ENCODE assay signal across 8 cellular contexts in genomic region chr13:98143157-98143553, GRCh38. TPM values are rescaled to one million over a fixed set of nuclear protein-coding genes. Genes with fewer than 3 reads are reported as not detected.
DNase-seq lines count a peak whose midpoint lies in the region; ATAC-seq and TF ChIP-seq lines count a peak whose summit lies in the region.

No MANE protein-coding gene starts in this region.

- WGBS in esophagus muscularis mucosa, result no CpG with 5 or more reads among the region's 66 CpGs
- 2% methylated on average over 7 of the region's 66 CpGs for WGBS in prostate gland

- H3K27ac ChIP-seq in esophagus muscularis mucosa (replicated peaks in 1 of 4) (peak overlapping the region; percentile 71 to 83 (median 73)), prostate gland (peak overlapping the region; percentile 66 to 85)

- H3K4me3 ChIP-seq in esophagus muscularis mucosa (peak overlapping the region; percentile 87 to 94 (median 88)), prostate gland (peak overlapping the region; percentile 82 to 93)

- no peaks in the 10 kb centered on the region for H3K9me3 ChIP-seq in esophagus muscularis mucosa
- no peaks in the 10 kb centered on the region for H3K9me3 ChIP-seq in prostate gland

- no peak for TF ChIP-seq POLR2A in esophagus muscularis mucosa (IDR thresholded peaks at IDR 0.05; ENCODE audit: low read depth)
- no peak for TF ChIP-seq POLR2A in prostate gland (IDR thresholded peaks at IDR 0.05)

- H3K27me3 ChIP-seq in esophagus muscularis mucosa (no peaks in the 10 kb centered on the region), prostate gland (replicated peaks; ENCODE audit: insufficient read depth) (no peaks in the 10 kb centered on the region)

- TF ChIP-seq CTCF in esophagus muscularis mucosa (IDR thresholded peaks at IDR 0.05) (no peak), prostate gland (IDR thresholded peaks at IDR 0.05) (no peak), GM10266 (IDR thresholded peaks at IDR 0.05; ENCODE audit: control insufficient read depth, insufficient read depth, low read depth, missing control alignments) (no peak)

- peaks cover 19 to 31% (median 29%) of the 10 kb centered on the region in 4 donors for H3K4me1 ChIP-seq in esophagus muscularis mucosa
- H3K4me1 ChIP-seq in prostate gland (replicated peaks), result peaks cover 5% of the 10 kb centered on the region

- ATAC-seq in GM19455 (IDR thresholded peaks at IDR 0.05; ENCODE audit: unreplicated experiment), result peak; percentile 39
- ATAC-seq in HG03135 (IDR thresholded peaks at IDR 0.05; ENCODE audit: unreplicated experiment), result peak; percentile 24
- ATAC-seq in HG03045 (IDR thresholded peaks at IDR 0.05; ENCODE audit: unreplicated experiment), result no peak

- no peak for DNase-seq in esophagus muscularis mucosa (ENCODE audit: extremely low spot score)
- no peak for DNase-seq in prostate gland (ENCODE audit: low spot score)
- DNase-seq in stimulated activated CD4-positive, alpha-beta T cell treated with anti-CD3 and anti-CD28 coated beads, Interleukin-4, amount 100 ng/mL, for 24 hours, result no peak
- no peak for DNase-seq in GM10266 (ENCODE audit: extremely low spot score)
- DNase-seq in kidney glomerular epithelial cell (lab: John Stamatoyannopoulos, UW), result no peak

- intact Hi-C loops in esophagus muscularis mucosa (cut with DNase I), result loop anchor here (5.0 to 10.0 kb wide), 3 partner anchors 162 to 292 kb away; no protein-coding TSS in a partner anchor
- intact Hi-C loops in prostate gland (cut with DNase I), result loop anchor here (5.0 to 10.0 kb wide), 3 partner anchors 82 to 529 kb away; no protein-coding TSS in a partner anchor

- TF ChIP-seq EP300 in esophagus muscularis mucosa (IDR thresholded peaks at IDR 0.05), result no peak

- H3K36me3 ChIP-seq in esophagus muscularis mucosa, result no peaks in the 10 kb centered on the region
- no peaks in the 10 kb centered on the region for H3K36me3 ChIP-seq in prostate gland

RNA-seq across cellular contexts. Expression of gene FARP1, which starts 0.3 kb away (rescaled TPM):
- total RNA-seq in esophagus muscularis mucosa (10 to 100 TPM; 21.2 to 56.5 (median 35.1) TPM), prostate gland (10 to 100 TPM; 70.6 to 77.5 TPM)

RNA-seq across cellular contexts. Expression of gene RNF113B, which starts 33.9 kb away (rescaled TPM):
- total RNA-seq in esophagus muscularis mucosa (not detected), prostate gland (10 to 100 TPM in 1 of 2 donors, not detected in 1; 11.2 TPM)
